In the genomic region with DNA sequence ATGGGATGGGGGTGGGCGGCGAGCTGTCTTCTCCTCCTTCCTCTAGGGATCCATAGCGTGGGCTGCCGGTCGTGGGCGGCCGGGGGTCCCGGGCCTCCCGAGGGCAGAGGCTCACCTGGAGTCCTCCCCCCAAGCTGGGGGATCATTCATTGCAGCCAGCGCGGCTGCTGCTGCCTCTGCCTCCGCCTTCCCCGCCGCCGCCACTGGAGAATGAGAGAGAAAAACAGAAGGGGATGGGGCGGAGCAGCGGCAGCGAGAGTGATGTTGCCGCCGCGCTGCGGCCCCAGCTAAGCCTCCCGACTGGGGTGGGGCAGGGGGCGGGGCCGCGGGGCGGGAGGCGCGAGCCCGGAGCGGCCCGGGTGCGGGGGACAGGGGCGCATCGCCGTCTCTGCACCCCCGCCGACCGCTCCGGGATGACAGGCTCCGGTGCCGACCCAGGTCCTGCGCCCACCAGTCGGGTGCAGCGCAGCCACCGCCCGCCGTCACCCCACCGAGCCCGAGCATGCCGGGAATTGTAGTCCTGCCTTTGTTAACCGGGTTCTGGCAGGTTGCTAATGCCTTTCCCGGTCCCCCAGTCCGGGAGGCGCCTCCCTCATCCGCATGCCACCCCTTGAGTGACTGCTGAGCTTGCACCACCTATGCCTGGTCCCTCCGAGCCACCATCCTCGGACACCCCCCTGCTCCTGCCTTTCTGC, we compare ENCODE assay signal across 1 cellular context.
TF ChIP-seq lines count a peak whose summit lies in the region.

A gene (minus strand): TSS at position 225 of the 695 bp plus-strand sequence. CDS start 580 bp downstream, outside the sequence.

TF ChIP-seq in GM23338, 12 proteins besides CTCF, POLR2A, EP300 and RAD21 (continued from another document):
- TF ChIP-seq, protein P1, sequence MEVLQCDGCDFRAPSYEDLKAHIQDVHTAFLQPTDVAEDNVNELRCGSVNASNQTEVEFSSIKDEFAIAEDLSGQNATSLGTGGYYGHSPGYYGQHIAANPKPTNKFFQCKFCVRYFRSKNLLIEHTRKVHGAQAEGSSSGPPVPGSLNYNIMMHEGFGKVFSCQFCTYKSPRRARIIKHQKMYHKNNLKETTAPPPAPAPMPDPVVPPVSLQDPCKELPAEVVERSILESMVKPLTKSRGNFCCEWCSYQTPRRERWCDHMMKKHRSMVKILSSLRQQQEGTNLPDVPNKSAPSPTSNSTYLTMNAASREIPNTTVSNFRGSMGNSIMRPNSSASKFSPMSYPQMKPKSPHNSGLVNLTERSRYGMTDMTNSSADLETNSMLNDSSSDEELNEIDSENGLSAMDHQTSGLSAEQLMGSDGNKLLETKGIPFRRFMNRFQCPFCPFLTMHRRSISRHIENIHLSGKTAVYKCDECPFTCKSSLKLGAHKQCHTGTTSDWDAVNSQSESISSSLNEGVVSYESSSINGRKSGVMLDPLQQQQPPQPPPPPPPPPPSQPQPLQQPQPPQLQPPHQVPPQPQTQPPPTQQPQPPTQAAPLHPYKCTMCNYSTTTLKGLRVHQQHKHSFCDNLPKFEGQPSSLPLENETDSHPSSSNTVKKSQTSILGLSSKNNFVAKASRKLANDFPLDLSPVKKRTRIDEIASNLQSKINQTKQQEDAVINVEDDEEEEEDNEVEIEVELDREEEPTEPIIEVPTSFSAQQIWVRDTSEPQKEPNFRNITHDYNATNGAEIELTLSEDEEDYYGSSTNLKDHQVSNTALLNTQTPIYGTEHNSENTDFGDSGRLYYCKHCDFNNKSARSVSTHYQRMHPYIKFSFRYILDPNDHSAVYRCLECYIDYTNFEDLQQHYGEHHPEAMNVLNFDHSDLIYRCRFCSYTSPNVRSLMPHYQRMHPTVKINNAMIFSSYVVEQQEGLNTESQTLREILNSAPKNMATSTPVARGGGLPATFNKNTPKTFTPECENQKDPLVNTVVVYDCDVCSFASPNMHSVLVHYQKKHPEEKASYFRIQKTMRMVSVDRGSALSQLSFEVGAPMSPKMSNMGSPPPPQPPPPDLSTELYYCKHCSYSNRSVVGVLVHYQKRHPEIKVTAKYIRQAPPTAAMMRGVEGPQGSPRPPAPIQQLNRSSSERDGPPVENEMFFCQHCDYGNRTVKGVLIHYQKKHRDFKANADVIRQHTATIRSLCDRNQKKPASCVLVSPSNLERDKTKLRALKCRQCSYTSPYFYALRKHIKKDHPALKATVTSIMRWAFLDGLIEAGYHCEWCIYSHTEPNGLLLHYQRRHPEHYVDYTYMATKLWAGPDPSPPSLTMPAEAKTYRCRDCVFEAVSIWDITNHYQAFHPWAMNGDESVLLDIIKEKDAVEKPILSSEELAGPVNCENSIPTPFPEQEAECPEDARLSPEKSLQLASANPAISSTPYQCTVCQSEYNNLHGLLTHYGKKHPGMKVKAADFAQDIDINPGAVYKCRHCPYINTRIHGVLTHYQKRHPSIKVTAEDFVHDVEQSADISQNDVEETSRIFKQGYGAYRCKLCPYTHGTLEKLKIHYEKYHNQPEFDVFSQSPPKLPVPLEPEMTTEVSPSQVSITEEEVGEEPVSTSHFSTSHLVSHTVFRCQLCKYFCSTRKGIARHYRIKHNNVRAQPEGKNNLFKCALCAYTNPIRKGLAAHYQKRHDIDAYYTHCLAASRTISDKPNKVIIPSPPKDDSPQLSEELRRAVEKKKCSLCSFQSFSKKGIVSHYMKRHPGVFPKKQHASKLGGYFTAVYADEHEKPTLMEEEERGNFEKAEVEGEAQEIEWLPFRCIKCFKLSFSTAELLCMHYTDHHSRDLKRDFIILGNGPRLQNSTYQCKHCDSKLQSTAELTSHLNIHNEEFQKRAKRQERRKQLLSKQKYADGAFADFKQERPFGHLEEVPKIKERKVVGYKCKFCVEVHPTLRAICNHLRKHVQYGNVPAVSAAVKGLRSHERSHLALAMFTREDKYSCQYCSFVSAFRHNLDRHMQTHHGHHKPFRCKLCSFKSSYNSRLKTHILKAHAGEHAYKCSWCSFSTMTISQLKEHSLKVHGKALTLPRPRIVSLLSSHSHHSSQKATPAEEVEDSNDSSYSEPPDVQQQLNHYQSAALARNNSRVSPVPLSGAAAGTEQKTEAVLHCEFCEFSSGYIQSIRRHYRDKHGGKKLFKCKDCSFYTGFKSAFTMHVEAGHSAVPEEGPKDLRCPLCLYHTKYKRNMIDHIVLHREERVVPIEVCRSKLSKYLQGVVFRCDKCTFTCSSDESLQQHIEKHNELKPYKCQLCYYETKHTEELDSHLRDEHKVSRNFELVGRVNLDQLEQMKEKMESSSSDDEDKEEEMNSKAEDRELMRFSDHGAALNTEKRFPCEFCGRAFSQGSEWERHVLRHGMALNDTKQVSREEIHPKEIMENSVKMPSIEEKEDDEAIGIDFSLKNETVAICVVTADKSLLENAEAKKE (CRISPR knock-in tag; IDR thresholded peaks at IDR 0.05), result no peak
- no peak for TF ChIP-seq NANOG (IDR thresholded peaks at IDR 0.05; ENCODE audit: borderline replicate concordance)
- TF ChIP-seq, protein P2, sequence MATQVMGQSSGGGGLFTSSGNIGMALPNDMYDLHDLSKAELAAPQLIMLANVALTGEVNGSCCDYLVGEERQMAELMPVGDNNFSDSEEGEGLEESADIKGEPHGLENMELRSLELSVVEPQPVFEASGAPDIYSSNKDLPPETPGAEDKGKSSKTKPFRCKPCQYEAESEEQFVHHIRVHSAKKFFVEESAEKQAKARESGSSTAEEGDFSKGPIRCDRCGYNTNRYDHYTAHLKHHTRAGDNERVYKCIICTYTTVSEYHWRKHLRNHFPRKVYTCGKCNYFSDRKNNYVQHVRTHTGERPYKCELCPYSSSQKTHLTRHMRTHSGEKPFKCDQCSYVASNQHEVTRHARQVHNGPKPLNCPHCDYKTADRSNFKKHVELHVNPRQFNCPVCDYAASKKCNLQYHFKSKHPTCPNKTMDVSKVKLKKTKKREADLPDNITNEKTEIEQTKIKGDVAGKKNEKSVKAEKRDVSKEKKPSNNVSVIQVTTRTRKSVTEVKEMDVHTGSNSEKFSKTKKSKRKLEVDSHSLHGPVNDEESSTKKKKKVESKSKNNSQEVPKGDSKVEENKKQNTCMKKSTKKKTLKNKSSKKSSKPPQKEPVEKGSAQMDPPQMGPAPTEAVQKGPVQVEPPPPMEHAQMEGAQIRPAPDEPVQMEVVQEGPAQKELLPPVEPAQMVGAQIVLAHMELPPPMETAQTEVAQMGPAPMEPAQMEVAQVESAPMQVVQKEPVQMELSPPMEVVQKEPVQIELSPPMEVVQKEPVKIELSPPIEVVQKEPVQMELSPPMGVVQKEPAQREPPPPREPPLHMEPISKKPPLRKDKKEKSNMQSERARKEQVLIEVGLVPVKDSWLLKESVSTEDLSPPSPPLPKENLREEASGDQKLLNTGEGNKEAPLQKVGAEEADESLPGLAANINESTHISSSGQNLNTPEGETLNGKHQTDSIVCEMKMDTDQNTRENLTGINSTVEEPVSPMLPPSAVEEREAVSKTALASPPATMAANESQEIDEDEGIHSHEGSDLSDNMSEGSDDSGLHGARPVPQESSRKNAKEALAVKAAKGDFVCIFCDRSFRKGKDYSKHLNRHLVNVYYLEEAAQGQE (IDR thresholded peaks at IDR 0.05; ENCODE audit: unreplicated experiment), result peak; percentile 11
- TF ChIP-seq, protein P3, sequence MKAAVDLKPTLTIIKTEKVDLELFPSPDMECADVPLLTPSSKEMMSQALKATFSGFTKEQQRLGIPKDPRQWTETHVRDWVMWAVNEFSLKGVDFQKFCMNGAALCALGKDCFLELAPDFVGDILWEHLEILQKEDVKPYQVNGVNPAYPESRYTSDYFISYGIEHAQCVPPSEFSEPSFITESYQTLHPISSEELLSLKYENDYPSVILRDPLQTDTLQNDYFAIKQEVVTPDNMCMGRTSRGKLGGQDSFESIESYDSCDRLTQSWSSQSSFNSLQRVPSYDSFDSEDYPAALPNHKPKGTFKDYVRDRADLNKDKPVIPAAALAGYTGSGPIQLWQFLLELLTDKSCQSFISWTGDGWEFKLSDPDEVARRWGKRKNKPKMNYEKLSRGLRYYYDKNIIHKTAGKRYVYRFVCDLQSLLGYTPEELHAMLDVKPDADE (IDR thresholded peaks at IDR 0.05), result peak; percentile 75
- TF ChIP-seq POLR2AphosphoS5 (IDR thresholded peaks at IDR 0.05; ENCODE audit: low read depth), result no peak; the same call in 1 of the 2 replicates
- no peak for TF ChIP-seq ZNF331 (CRISPR knock-in tag; IDR thresholded peaks at IDR 0.05; ENCODE audit: low read depth)
- peak; percentile 56 for TF ChIP-seq CREB1 (CRISPR knock-in tag; IDR thresholded peaks at IDR 0.05; ENCODE audit: low read depth)
- TF ChIP-seq EZH2phosphoT487 (IDR thresholded peaks at IDR 0.05; ENCODE audit: unreplicated experiment), result no peak
- no peak for TF ChIP-seq ZNF114 (CRISPR knock-in tag; IDR thresholded peaks at IDR 0.05)
